8 cellular contexts compared by ENCODE assay signal in genomic region chr7:43868681-43869017, GRCh38. TPM values are rescaled to one million over a fixed set of nuclear protein-coding genes. Genes with fewer than 3 reads are reported as not detected.
DNase-seq lines count a peak whose midpoint lies in the region; ATAC-seq and TF ChIP-seq lines count a peak whose summit lies in the region.

No MANE protein-coding gene starts in this region.

- no peaks in the 10 kb centered on the region for H3K9me3 ChIP-seq in Loucy (ENCODE audit: insufficient read depth, low read depth, low read length)
- H3K9me3 ChIP-seq in duodenal mucosa (ENCODE audit: control insufficient read depth in 1 of 2, low read length in 2 of 2): no peaks in the 10 kb centered on the region

- H3K27ac Mint-ChIP-seq in natural killer cell treated with Interleukin-12 subunit alpha and Interleukin-12 subunit beta and Interleukin-15 and Interleukin-18, amount 100 ng/mL, for 72 hours: peak overlapping the region; percentile 95 to 99

- peak overlapping the region; percentile 15 for H3K27ac ChIP-seq in duodenal mucosa (ENCODE audit: low read depth, low read length)

- peaks cover 23 to 27% of the 10 kb centered on the region in 2 donors for H3K4me1 Mint-ChIP-seq in natural killer cell treated with Interleukin-12 subunit alpha and Interleukin-12 subunit beta and Interleukin-15 and Interleukin-18, amount 100 ng/mL, for 72 hours (ENCODE audit: low read depth in 2 of 2)

- H4K20me1 ChIP-seq in Loucy (ENCODE audit: insufficient read depth, low read length, poor library complexity, severe bottlenecking): no peaks in the 10 kb centered on the region

- H3K4me3 ChIP-seq in Loucy (ENCODE audit: low read length, poor library complexity, severe bottlenecking) (peak overlapping the region; percentile 98), duodenal mucosa (ENCODE audit: low read depth in 1 of 2, low read length in 2 of 2) (peak overlapping the region; percentile 82 to 87)

- peaks cover 10% of the 10 kb centered on the region for H3K36me3 Mint-ChIP-seq in natural killer cell treated with Interleukin-12 subunit alpha and Interleukin-12 subunit beta and Interleukin-15 and Interleukin-18, amount 100 ng/mL, for 72 hours

- no peaks in the 10 kb centered on the region for H3F3A ChIP-seq in Loucy (ENCODE audit: low read depth)

- H3K9ac ChIP-seq in Loucy (ENCODE audit: low read depth, low read length, poor library complexity, severe bottlenecking) (peak overlapping the region; percentile 62), duodenal mucosa (ENCODE audit: low read depth in 1 of 2, low read length in 2 of 2) (peak overlapping the region; percentile 73 to 81)

- H3K27me3 ChIP-seq in Loucy (ENCODE audit: insufficient read depth, low read length, poor library complexity, severe bottlenecking): no peaks in the 10 kb centered on the region
- no peaks in the 10 kb centered on the region for H3K27me3 ChIP-seq in duodenal mucosa (ENCODE audit: control insufficient read depth in 1 of 2, insufficient read depth in 2 of 2, low read length in 2 of 2)

- peak; percentile 2 for ATAC-seq in GM19023 (IDR thresholded peaks at IDR 0.05; ENCODE audit: unreplicated experiment)
- ATAC-seq in natural killer cell treated with Interleukin-12 subunit alpha and Interleukin-12 subunit beta and Interleukin-15 and Interleukin-18, amount 100 ng/mL, for 72 hours: no peak

- peak overlapping the region; percentile 89 for H2AFZ ChIP-seq in Loucy (ENCODE audit: low read length)

- TF ChIP-seq CTCF in Loucy (conservative IDR thresholded peaks at IDR 0.05; ENCODE audit: low read length): no peak

- H3K9me3 Mint-ChIP-seq in natural killer cell treated with Interleukin-12 subunit alpha and Interleukin-12 subunit beta and Interleukin-15 and Interleukin-18, amount 100 ng/mL, for 72 hours: no peaks in the 10 kb centered on the region

- DNase-seq in natural killer cell treated with Interleukin-12 subunit alpha and Interleukin-12 subunit beta and Interleukin-15 and Interleukin-18, amount 100 ng/mL, for 72 hours (ENCODE audit: low spot score): no peak
- no peak for DNase-seq in Ammon's horn (ENCODE audit: low spot score)
- DNase-seq in amniotic stem cell (lab: John Stamatoyannopoulos, UW): no peak
- no peak for DNase-seq in NCI-H1930 (lab: John Stamatoyannopoulos, UW)
- no peak for DNase-seq in HK-2 (ENCODE audit: unreplicated experiment)

- peak overlapping the region; percentile 96 for H3K4me3 Mint-ChIP-seq in natural killer cell treated with Interleukin-12 subunit alpha and Interleukin-12 subunit beta and Interleukin-15 and Interleukin-18, amount 100 ng/mL, for 72 hours

- H3K9me2 ChIP-seq in Loucy (replicated peaks; ENCODE audit: low read depth, low read length): no peaks in the 10 kb centered on the region

- H3K36me3 ChIP-seq in Loucy (ENCODE audit: insufficient read depth, low read length): peaks cover 3% of the 10 kb centered on the region; the same call in 1 of the 2 replicates
- peaks cover 15 to 16% of the 10 kb centered on the region in 2 donors for H3K36me3 ChIP-seq in duodenal mucosa (ENCODE audit: control insufficient read depth in 1 of 2, insufficient read depth in 2 of 2, low read length in 2 of 2)

- H3K79me2 ChIP-seq in Loucy (ENCODE audit: insufficient read depth, low read length): peaks cover 6% of the 10 kb centered on the region; the same call in 1 of the 2 replicates

- H3K4me2 ChIP-seq in Loucy (ENCODE audit: low read depth, low read length, poor library complexity, severe bottlenecking): peak overlapping the region; percentile 96

- H3K27me3 Mint-ChIP-seq in natural killer cell treated with Interleukin-12 subunit alpha and Interleukin-12 subunit beta and Interleukin-15 and Interleukin-18, amount 100 ng/mL, for 72 hours: no peaks in the 10 kb centered on the region

- H3K4me1 ChIP-seq in Loucy (ENCODE audit: insufficient read depth, low read length, poor library complexity, severe bottlenecking) (peaks cover 14% of the 10 kb centered on the region), duodenal mucosa (ENCODE audit: control insufficient read depth in 1 of 2, insufficient read depth in 2 of 2, low read length in 2 of 2) (peaks cover 27% of the 10 kb centered on the region in 2 donors)

RNA-seq across cellular contexts. Expression of gene MRPS24, which starts 0.7 kb away (rescaled TPM):
- total RNA-seq in natural killer cell treated with Interleukin-12 subunit alpha and Interleukin-12 subunit beta and Interleukin-15 and Interleukin-18, amount 100 ng/mL, for 72 hours: 10 to 100 TPM; 72.6 to 95.3 TPM

RNA-seq across cellular contexts. Expression of gene URGCP, which starts 37.7 kb away (rescaled TPM):
- total RNA-seq in natural killer cell treated with Interleukin-12 subunit alpha and Interleukin-12 subunit beta and Interleukin-15 and Interleukin-18, amount 100 ng/mL, for 72 hours: 10 to 100 TPM; 29.4 TPM

RNA-seq across cellular contexts. Expression of gene UBE2D4, which starts 57.6 kb away (rescaled TPM):
- 10 to 100 TPM; 10.8 to 11.2 TPM for total RNA-seq in natural killer cell treated with Interleukin-12 subunit alpha and Interleukin-12 subunit beta and Interleukin-15 and Interleukin-18, amount 100 ng/mL, for 72 hours
